ENCODE assay signal across 12 cellular contexts in the genomic region with DNA sequence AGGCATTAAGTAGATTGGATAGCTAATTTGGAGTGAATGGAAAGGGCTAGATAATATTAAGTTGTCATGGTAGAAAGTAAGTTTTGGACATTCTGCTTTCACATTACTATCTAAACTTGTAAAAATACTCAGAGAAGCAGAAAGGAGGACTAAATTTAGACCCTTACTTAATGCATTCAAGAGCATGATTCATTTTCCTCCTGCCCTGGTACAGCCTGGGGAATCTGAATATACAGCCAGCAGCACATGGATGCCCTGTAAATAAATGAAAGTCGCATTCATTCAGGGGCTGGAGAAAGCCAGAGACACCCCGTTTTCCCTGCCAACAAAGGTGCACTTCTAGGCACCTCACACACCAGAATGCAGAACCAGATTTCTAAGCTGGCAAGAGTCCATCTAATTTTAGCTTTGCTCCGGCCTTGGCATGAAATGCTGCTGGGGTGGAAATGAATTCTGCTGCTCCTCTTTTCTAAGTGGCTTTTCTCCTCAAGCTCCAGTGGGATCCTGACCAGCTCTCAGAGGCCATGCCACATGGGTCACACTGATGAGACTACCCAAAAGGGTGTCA.
A peak's percentile ranks its signal among the peaks of the same experiment; 100 is the strongest.
DNase-seq lines count a peak whose midpoint lies in the region; ATAC-seq and TF ChIP-seq lines count a peak whose summit lies in the region.
"Had no signal": no experiment of that assay in that cellular context is flagged by ENCODE, and none has a peak within 500 bp of the region (broad histone marks: within the 10 kb centered on the region; RNA-seq: fewer than 3 reads in every experiment).

No MANE protein-coding gene starts in this region.

- no peaks in the 10 kb centered on the region for H3K27me3 Mint-ChIP-seq in CD8-positive, alpha-beta T cell (ENCODE audit: low read depth)

- DNase-seq in NCI-H1092 treated with DMSO at 0.1 percent for 48 hours (lab: John Stamatoyannopoulos, UW) = peak; percentile 5
- DNase-seq in NCI-H1092 (lab: John Stamatoyannopoulos, UW) = no peak
- no peak for DNase-seq in esophagus squamous epithelium (lab: John Stamatoyannopoulos, UW)
- peak; percentile 34 to 67 for DNase-seq in uterus
- DNase-seq in CD8-positive, alpha-beta T cell = no peak
- DNase-seq in WERI-Rb-1 = no peak
- DNase-seq: NCI-H2171 had no signal

- no peaks in the 10 kb centered on the region for H3K27me3 ChIP-seq in esophagus squamous epithelium
- H3K27me3 ChIP-seq in muscle layer of colon (ENCODE audit: control insufficient read depth in 1 of 2, insufficient read depth in 2 of 2, low read length in 2 of 2) = no peaks in the 10 kb centered on the region
- H3K27me3 ChIP-seq in uterus = no peaks in the 10 kb centered on the region
- H3K27me3 ChIP-seq in CD8-positive, alpha-beta T cell (ENCODE audit: insufficient read depth, low read length) = no peaks in the 10 kb centered on the region
- no peaks in the 10 kb centered on the region for H3K27me3 ChIP-seq in WERI-Rb-1 (ENCODE audit: insufficient read depth, low read depth, severe bottlenecking)

- CTCF ChIA-PET in CD8-positive, alpha-beta T cell (lab: Charles Lee) = interaction anchor here (2.5 kb wide), 1 partner anchor 15 kb away, joined by 8 read pairs; no protein-coding TSS in a partner anchor

- no peak overlapping the region for H3K4me3 Mint-ChIP-seq in CD8-positive, alpha-beta T cell
- H3K4me3 Mint-ChIP-seq: mesothelial cell of epicardium had no signal

- no peaks in the 10 kb centered on the region for H3K9me3 Mint-ChIP-seq in CD8-positive, alpha-beta T cell
- H3K9me3 Mint-ChIP-seq: mesothelial cell of epicardium had no signal

- no peak for ATAC-seq in HG02588 (IDR thresholded peaks at IDR 0.05; ENCODE audit: unreplicated experiment)
- no peak for ATAC-seq in CD8-positive, alpha-beta T cell
- ATAC-seq: A549 had no signal

- peak overlapping the region; percentile 8 for H3K9ac ChIP-seq in muscle layer of colon (ENCODE audit: low read length)

- H3K4me1 ChIP-seq in esophagus squamous epithelium (peaks cover 0 to 45% (median 19%) of the 10 kb centered on the region in 3 donors), muscle layer of colon (ENCODE audit: insufficient read depth, low read length) (peaks cover 60% of the 10 kb centered on the region), uterus (peaks cover 17 to 33% of the 10 kb centered on the region in 2 donors)
- no peaks in the 10 kb centered on the region for H3K4me1 ChIP-seq in CD8-positive, alpha-beta T cell (ENCODE audit: insufficient read depth, low read length)
- H3K4me1 ChIP-seq: A549 had no signal

- H3K27ac Mint-ChIP-seq in CD8-positive, alpha-beta T cell = no peak overlapping the region
- H3K27ac Mint-ChIP-seq: mesothelial cell of epicardium had no signal

- H3K27ac ChIP-seq in esophagus squamous epithelium = peak overlapping the region; percentile 2 to 88 (median 81)
- H3K27ac ChIP-seq in muscle layer of colon (ENCODE audit: low read depth, low read length) = peak overlapping the region; percentile 76
- H3K27ac ChIP-seq in uterus = peak overlapping the region; percentile 90 to 96
- no peak overlapping the region for H3K27ac ChIP-seq in CD8-positive, alpha-beta T cell (ENCODE audit: low read depth, low read length)
- H3K27ac ChIP-seq in WERI-Rb-1 = no peak overlapping the region
- H3K27ac ChIP-seq: A549, HL-60 had no signal

- H3K36me3 Mint-ChIP-seq in CD8-positive, alpha-beta T cell = no peaks in the 10 kb centered on the region
- H3K36me3 Mint-ChIP-seq: mesothelial cell of epicardium had no signal

- TF ChIP-seq POLR2A in esophagus squamous epithelium (IDR thresholded peaks at IDR 0.05) = no peak
- no peak for TF ChIP-seq POLR2A in uterus (IDR thresholded peaks at IDR 0.05)

- H3K36me3 ChIP-seq in esophagus squamous epithelium = no peaks in the 10 kb centered on the region
- no peaks in the 10 kb centered on the region for H3K36me3 ChIP-seq in muscle layer of colon (ENCODE audit: insufficient read depth, low read length)
- H3K36me3 ChIP-seq in uterus = no peaks in the 10 kb centered on the region
- H3K36me3 ChIP-seq in CD8-positive, alpha-beta T cell (ENCODE audit: insufficient read depth, low read length) = no peaks in the 10 kb centered on the region
- H3K36me3 ChIP-seq in WERI-Rb-1 = no peaks in the 10 kb centered on the region

- POLR2A ChIA-PET in CD8-positive, alpha-beta T cell (lab: Charles Lee) = no interaction called here

- H3K4me3 ChIP-seq in esophagus squamous epithelium (no peak overlapping the region), muscle layer of colon (ENCODE audit: low read depth in 1 of 2, low read length in 2 of 2) (no peak overlapping the region), uterus (no peak overlapping the region), WERI-Rb-1 (ENCODE audit: low read depth, low read length) (no peak overlapping the region)
- no peak overlapping the region for H3K4me3 ChIP-seq in CD8-positive, alpha-beta T cell (ENCODE audit: low read depth, low read length)
- H3K4me3 ChIP-seq: A549 had no signal

- intact Hi-C loops in esophagus squamous epithelium (cut with DNase I) (no loop called here), uterus (cut with DNase I; ENCODE audit: low total_unique reads) (loop anchor here (5.0 kb wide), 1 partner anchor 100 kb away; no protein-coding TSS in a partner anchor)
- intact Hi-C loops in CD8-positive, alpha-beta T cell (cut with DNase I, micrococcal nuclease) = no loop called here

- H3K4me1 Mint-ChIP-seq in CD8-positive, alpha-beta T cell (ENCODE audit: low read depth) = no peaks in the 10 kb centered on the region

- TF ChIP-seq CTCF in esophagus squamous epithelium (IDR thresholded peaks at IDR 0.05) = no peak
- peak in 1 of 4 experiments; percentile 15 for TF ChIP-seq CTCF in uterus (IDR thresholded peaks at IDR 0.05)
- no peak for TF ChIP-seq CTCF in CD8-positive, alpha-beta T cell (IDR thresholded peaks at IDR 0.05)
- TF ChIP-seq CTCF in WERI-Rb-1 (IDR thresholded peaks at IDR 0.05; ENCODE audit: low read depth, low read length) = no peak

- H3K9me3 ChIP-seq in esophagus squamous epithelium (no peaks in the 10 kb centered on the region), muscle layer of colon (ENCODE audit: low read length) (no peaks in the 10 kb centered on the region), uterus (no peaks in the 10 kb centered on the region), WERI-Rb-1 (ENCODE audit: severe bottlenecking) (no peaks in the 10 kb centered on the region)
- no peaks in the 10 kb centered on the region for H3K9me3 ChIP-seq in CD8-positive, alpha-beta T cell (ENCODE audit: low read length)
- H3K9me3 ChIP-seq: A549 had no signal

- whole genome bisulfite sequencing in esophagus squamous epithelium, 2 donors = 28 to 42% methylated on average over 3 of the region's 3 CpGs

Comparison
In these comparisons a context has a peak if more than half of its experiments do, and no peak if none do; other contexts are left out.
1. DNase-seq: peak in NCI-H1092 treated with DMSO at 0.1 percent for 48 hours (single experiment) and uterus (2 of 2); none in NCI-H1092 (single experiment), esophagus squamous epithelium (single experiment), CD8-positive, alpha-beta T cell (0 of 7) and WERI-Rb-1 (single experiment).
2. H3K27ac ChIP-seq: peak in esophagus squamous epithelium (4 of 4), muscle layer of colon (single experiment) and uterus (2 of 2); none in CD8-positive, alpha-beta T cell (single experiment) and WERI-Rb-1 (single experiment).